2 cellular contexts compared by ENCODE assay signal in genomic region chr19:18293642-18294466, GRCh38.
TF ChIP-seq lines count a peak whose summit lies in the region.

No MANE protein-coding gene starts in this region.

TF ChIP-seq in HepG2, 621 proteins besides CTCF, POLR2A, EP300 and RAD21:
- TF ChIP-seq ZNF687 (CRISPR knock-in tag; IDR thresholded peaks at IDR 0.05) (peak; percentile 31), KLF13 (CRISPR knock-in tag; IDR thresholded peaks at IDR 0.05) (no peak), SP4 (CRISPR knock-in tag; IDR thresholded peaks at IDR 0.05) (no peak), SAP130 (CRISPR knock-in tag; IDR thresholded peaks at IDR 0.05; ENCODE audit: low read depth) (no peak), RNF2 (conservative IDR thresholded peaks at IDR 0.05; ENCODE audit: low read depth) (no peak), HMG20B (CRISPR knock-in tag; conservative IDR thresholded peaks at IDR 0.05) (no peak), NFIC (IDR thresholded peaks at IDR 0.05; ENCODE audit: low read length) (no peak), TGIF2 (CRISPR knock-in tag; IDR thresholded peaks at IDR 0.05) (0 out of 2 replicates have a peak, but pooled peaks have one; percentile 21), FUBP1 (CRISPR knock-in tag; IDR thresholded peaks at IDR 0.05; ENCODE audit: borderline replicate concordance) (no peak)
TF ChIP-seq in HepG2: peak in this region for 2.

TF ChIP-seq in GM12891, 5 proteins besides CTCF, POLR2A, EP300 and RAD21:
- no peak for TF ChIP-seq POLR2AphosphoS5 (IDR thresholded peaks at IDR 0.05; ENCODE audit: low read depth, low read length)
- TF ChIP-seq SPI1 (IDR thresholded peaks at IDR 0.05; ENCODE audit: low read depth, low read length): no peak
- no peak for TF ChIP-seq PAX5 (IDR thresholded peaks at IDR 0.05; ENCODE audit: insufficient read depth, low read length, severe bottlenecking)
- TF ChIP-seq POU2F2 (IDR thresholded peaks at IDR 0.05; ENCODE audit: low read depth, low read length): no peak
- no peak for TF ChIP-seq TAF1 (IDR thresholded peaks at IDR 0.05; ENCODE audit: low read depth, low read length)
